In genomic region chr1:155977607-155978324, GRCh38 we compare ENCODE assay signal across 8 cellular contexts. TPM values are rescaled to one million over a fixed set of nuclear protein-coding genes. Genes with fewer than 3 reads are reported as not detected.
DNase-seq lines count a peak whose midpoint lies in the region.

No MANE protein-coding gene starts in this region.

- H3K9ac ChIP-seq in HUES48 (ENCODE audit: low read depth, low read length): peak overlapping the region; percentile 91
- H3K9ac ChIP-seq in mucosa of stomach (ENCODE audit: low read length): peak overlapping the region; percentile 81

- peak; percentile 68 for DNase-seq in CD1c-positive myeloid dendritic cell (ENCODE audit: extremely low spot score)
- DNase-seq in activated CD4-positive, alpha-beta T cell treated with anti-CD3 and anti-CD28 coated beads, Interleukin-2, amount 50 U/mL, for 24 hours (ENCODE audit: low read depth in 1 of 2, low spot score in 1 of 2): peak; percentile 57 to 59
- peak; percentile 74 for DNase-seq in stimulated activated CD8-positive, alpha-beta memory T cell treated with anti-CD3 and anti-CD28 coated beads, Interleukin-7, amount 100 ng/mL, for 4 hours (ENCODE audit: low read depth in 2 of 2)
- no peak for DNase-seq in posterior vena cava (ENCODE audit: low spot score)
- no peak for DNase-seq in SKM-1 treated with dmso at 0.1 percent for 144 hours (lab: John Stamatoyannopoulos, UW; ENCODE audit: unreplicated experiment)

- intact Hi-C loops in posterior vena cava (cut with DNase I): no loop called here

- 0 to 1% methylated on average over 53 of the region's 53 CpGs for WGBS in ectodermal cell, 2 experiments

- H3K36me3 ChIP-seq in HUES48 (ENCODE audit: control insufficient read depth, insufficient read depth, low read length) (0 out of 2 replicates have a peak, but pooled peaks cover 4% of the 10 kb centered on the region), ectodermal cell (ENCODE audit: control insufficient read depth, insufficient read depth, low read length) (no peaks in the 10 kb centered on the region), mucosa of stomach (ENCODE audit: control insufficient read depth, insufficient read depth, low read length) (no peaks in the 10 kb centered on the region)

- H3K9me3 ChIP-seq in HUES48 (ENCODE audit: control insufficient read depth, insufficient read depth, low read length) (no peaks in the 10 kb centered on the region), ectodermal cell (ENCODE audit: control insufficient read depth, low read length) (no peaks in the 10 kb centered on the region), mucosa of stomach (ENCODE audit: control insufficient read depth, low read length) (no peaks in the 10 kb centered on the region)

- peaks cover 54% of the 10 kb centered on the region for H3K4me1 ChIP-seq in HUES48 (ENCODE audit: control insufficient read depth, insufficient read depth, low read length)
- peaks cover 30% of the 10 kb centered on the region for H3K4me1 ChIP-seq in ectodermal cell (ENCODE audit: control insufficient read depth, insufficient read depth, low read length)
- H3K4me1 ChIP-seq in mucosa of stomach (ENCODE audit: control insufficient read depth, insufficient read depth, low read length): peaks cover 73% of the 10 kb centered on the region

- H3K27me3 ChIP-seq in HUES48 (ENCODE audit: control insufficient read depth, insufficient read depth, low read length) (no peaks in the 10 kb centered on the region), ectodermal cell (ENCODE audit: control insufficient read depth, insufficient read depth, low read length, poor library complexity, severe bottlenecking) (no peaks in the 10 kb centered on the region), mucosa of stomach (ENCODE audit: control insufficient read depth, insufficient read depth, low read length) (no peaks in the 10 kb centered on the region)

- H3K4me3 ChIP-seq in HUES48 (ENCODE audit: low read depth, low read length): peak overlapping the region; percentile 85
- H3K4me3 ChIP-seq in ectodermal cell (ENCODE audit: insufficient read depth, low read depth, low read length): peak overlapping the region; percentile 61
- peak overlapping the region; percentile 60 for H3K4me3 ChIP-seq in mucosa of stomach (ENCODE audit: low read length)

- peak overlapping the region; percentile 92 for H3K27ac ChIP-seq in HUES48 (ENCODE audit: low read depth, low read length)
- H3K27ac ChIP-seq in ectodermal cell (ENCODE audit: insufficient read depth, low read depth, low read length, poor library complexity, severe bottlenecking): peak overlapping the region; percentile 92

RNA-seq across cellular contexts. Expression of gene ARHGEF2, which starts 0.6 kb away (rescaled TPM):
- 101 TPM for polyA plus RNA-seq in ectodermal cell (2013, experiment 1 of 4)
- 103 TPM for polyA plus RNA-seq in ectodermal cell (2013, experiment 2 of 4)
- polyA plus RNA-seq in ectodermal cell (2013, experiment 3 of 4): 75.5 TPM
- polyA plus RNA-seq in ectodermal cell (2013, experiment 4 of 4): 93.8 TPM
- total RNA-seq in posterior vena cava: 100 to 1,000 TPM; 138 to 161 TPM

RNA-seq across cellular contexts. Expression of gene RXFP4, which starts 36.3 kb away (rescaled TPM):
- not detected for polyA plus RNA-seq in ectodermal cell (2013, experiment 1 of 4)
- polyA plus RNA-seq in ectodermal cell (2013, experiment 2 of 4): not detected
- not detected for polyA plus RNA-seq in ectodermal cell (2013, experiment 3 of 4)
- not detected for polyA plus RNA-seq in ectodermal cell (2013, experiment 4 of 4)
- total RNA-seq in posterior vena cava: not detected

RNA-seq across cellular contexts. Expression of gene SSR2, which starts 43.0 kb away (rescaled TPM):
- 291 TPM for polyA plus RNA-seq in ectodermal cell (2013, experiment 1 of 4)
- polyA plus RNA-seq in ectodermal cell (2013, experiment 2 of 4): 312 TPM
- polyA plus RNA-seq in ectodermal cell (2013, experiment 3 of 4): 261 TPM
- polyA plus RNA-seq in ectodermal cell (2013, experiment 4 of 4): 314 TPM
- total RNA-seq in posterior vena cava: 100 to 1,000 TPM; 147 to 173 TPM

RNA-seq across cellular contexts. Expression of gene KHDC4, which starts 43.6 kb away (rescaled TPM):
- polyA plus RNA-seq in ectodermal cell (2013, experiment 1 of 4): 76.7 TPM
- polyA plus RNA-seq in ectodermal cell (2013, experiment 2 of 4): 72.3 TPM
- polyA plus RNA-seq in ectodermal cell (2013, experiment 3 of 4): 59.3 TPM
- 68.1 TPM for polyA plus RNA-seq in ectodermal cell (2013, experiment 4 of 4)
- 10 to 100 TPM; 28.6 to 28.8 TPM for total RNA-seq in posterior vena cava

Comparison
In these comparisons a context has a peak if more than half of its experiments do, and no peak if none do; other contexts are left out.
1. DNase-seq: peak in CD1c-positive myeloid dendritic cell (single experiment), activated CD4-positive, alpha-beta T cell treated with anti-CD3 and anti-CD28 coated beads, Interleukin-2, amount 50 U/mL, for 24 hours (2 of 2) and stimulated activated CD8-positive, alpha-beta memory T cell treated with anti-CD3 and anti-CD28 coated beads, Interleukin-7, amount 100 ng/mL, for 4 hours (2 of 2); none in posterior vena cava (single experiment) and SKM-1 treated with dmso at 0.1 percent for 144 hours (single experiment).
2. Peak in every context shown above with its lines, with median percentiles within 50 percentile points of each other: H3K4me3 ChIP-seq.